ENCODE assay signal across 13 cellular contexts in the genomic region with DNA sequence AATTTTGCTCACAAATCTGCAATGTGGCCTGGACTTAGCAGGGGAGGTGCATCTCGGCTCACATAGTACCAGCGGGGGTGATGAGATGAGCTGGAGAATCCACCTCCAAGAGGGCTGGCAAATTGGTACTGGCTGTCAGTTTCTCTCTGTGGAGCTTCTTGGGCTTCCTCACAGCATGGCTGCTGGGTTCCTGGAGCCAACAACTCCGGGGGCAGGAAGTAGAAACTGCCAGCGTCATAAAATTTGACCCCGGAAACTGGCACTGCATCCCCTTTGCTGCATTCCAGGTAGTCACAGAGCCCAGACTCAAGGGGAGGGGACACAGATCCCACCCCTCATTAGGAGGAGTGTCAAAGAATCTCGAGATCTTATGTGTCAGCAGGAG. TPM values are rescaled to one million over a fixed set of nuclear protein-coding genes. Genes with fewer than 3 reads are reported as not detected.
DNase-seq lines count a peak whose midpoint lies in the region; ATAC-seq and TF ChIP-seq lines count a peak whose summit lies in the region.
"Had no signal": no experiment of that assay in that cellular context is flagged by ENCODE, and none has a peak within 500 bp of the region (broad histone marks: within the 10 kb centered on the region; RNA-seq: fewer than 3 reads in every experiment).

No MANE protein-coding gene starts in this region.

- peaks cover 94 to 100% (median 98%) of the 10 kb centered on the region in 10 experiments for H3K4me1 ChIP-seq in BLaER1 treated with 17β-estradiol and CSF1 and Interleukin-3, amounts not matched to agents 10 nM and 100 nM
- H3K4me1 ChIP-seq in HEK293 (ENCODE audit: control insufficient read depth, insufficient read depth, low read length): no peaks in the 10 kb centered on the region

- ATAC-seq in naive thymus-derived CD8-positive, alpha-beta T cell: no peak
- ATAC-seq in GM21423 (IDR thresholded peaks at IDR 0.05; ENCODE audit: unreplicated experiment): no peak
- ATAC-seq: PC-3 had no signal

- TF ChIP-seq CTCF in HEK293 (tag by site-specific recombination; IDR thresholded peaks at IDR 0.05): no peak
- TF ChIP-seq CTCF in brain microvascular endothelial cell (IDR thresholded peaks at IDR 0.05; ENCODE audit: low read depth, low read length, missing control alignments): no peak

- in situ Hi-C loops in brain microvascular endothelial cell (cut with HindIII; ENCODE audit: low pct_ligation_motif_present, low sequenced_read_pairs): no loop called here

- peak overlapping the region; percentile 49 to 88 (median 70); a peak in 20 of 22 replicates for H3K9ac ChIP-seq in BLaER1 treated with 17β-estradiol and CSF1 and Interleukin-3, amounts not matched to agents 10 nM and 100 nM

- peaks cover 0 to 4% (median 3%) of the 10 kb centered on the region in 3 donors for H3K36me3 Mint-ChIP-seq in naive thymus-derived CD8-positive, alpha-beta T cell

- H3K4me2 ChIP-seq in BLaER1 treated with 17β-estradiol and CSF1 and Interleukin-3, amounts not matched to agents 10 nM and 100 nM: peak overlapping the region; percentile 73 to 92 (median 88)

- peak overlapping the region in 5 of 10 experiments; percentile 2 to 52 (median 20); a peak in 3 of 20 replicates for H3K4me3 ChIP-seq in BLaER1 treated with 17β-estradiol and CSF1 and Interleukin-3, amounts not matched to agents 10 nM and 100 nM
- H3K4me3 ChIP-seq in HEK293 (ENCODE audit: low read depth, low read length): no peak overlapping the region
- H3K4me3 ChIP-seq in brain microvascular endothelial cell (ENCODE audit: low read depth, low read length): no peak overlapping the region
- H3K4me3 ChIP-seq: mucosa of descending colon had no signal

- peaks cover 0 to 6% (median 0%) of the 10 kb centered on the region in 11 experiments; a peak in 1 of 22 replicates for H3K36me3 ChIP-seq in BLaER1 treated with 17β-estradiol and CSF1 and Interleukin-3, amounts not matched to agents 10 nM and 100 nM
- no peaks in the 10 kb centered on the region for H3K36me3 ChIP-seq in HEK293 (ENCODE audit: control insufficient read depth in 2 of 2, insufficient read depth in 1 of 2, low read length in 2 of 2)
- no peaks in the 10 kb centered on the region for H3K36me3 ChIP-seq in brain microvascular endothelial cell (replicated peaks)

- H3K27me3 ChIP-seq in BLaER1 treated with 17β-estradiol and CSF1 and Interleukin-3, amounts not matched to agents 10 nM and 100 nM: no peaks in the 10 kb centered on the region
- no peaks in the 10 kb centered on the region for H3K27me3 ChIP-seq in brain microvascular endothelial cell (replicated peaks)

- peaks cover 5 to 12% (median 10%) of the 10 kb centered on the region in 11 experiments; a peak in 18 of 22 replicates for H3K9me3 ChIP-seq in BLaER1 treated with 17β-estradiol and CSF1 and Interleukin-3, amounts not matched to agents 10 nM and 100 nM (replicated peaks in 1 of 11)
- H3K9me3 ChIP-seq in HEK293 (ENCODE audit: control insufficient read depth, insufficient read depth, low read depth, low read length): no peaks in the 10 kb centered on the region
- H3K9me3 ChIP-seq: mucosa of descending colon had no signal

- H3K27ac ChIP-seq in BLaER1 treated with 17β-estradiol and CSF1 and Interleukin-3, amounts not matched to agents 10 nM and 100 nM: peak overlapping the region; percentile 65 to 98 (median 85)
- no peak overlapping the region for H3K27ac ChIP-seq in HEK293 (ENCODE audit: extremely low read depth, low read depth, low read length)
- peak overlapping the region; percentile 63 for H3K27ac ChIP-seq in adipose tissue (ENCODE audit: low read depth, low read length)
- H3K27ac ChIP-seq in brain microvascular endothelial cell: no peak overlapping the region
- H3K27ac ChIP-seq: C4-2B had no signal

- H4K20me1 ChIP-seq in BLaER1 treated with 17β-estradiol and CSF1 and Interleukin-3, amounts not matched to agents 10 nM and 100 nM: no peaks in the 10 kb centered on the region

- H3K27me3 Mint-ChIP-seq in naive thymus-derived CD8-positive, alpha-beta T cell: no peaks in the 10 kb centered on the region

- H3K27ac Mint-ChIP-seq in naive thymus-derived CD8-positive, alpha-beta T cell: peak overlapping the region; percentile 90 to 99 (median 96)

- 82 to 84% (median 83%) methylated on average over 6 of the region's 6 CpGs for WGBS in adipose tissue, 3 donors

- peaks cover 0 to 9% (median 0%) of the 10 kb centered on the region in 9 donors for H3K9me3 Mint-ChIP-seq in naive thymus-derived CD8-positive, alpha-beta T cell

- peak overlapping the region; percentile 37 to 85 (median 70) for H3K4me3 Mint-ChIP-seq in naive thymus-derived CD8-positive, alpha-beta T cell

- DNase-seq in naive thymus-derived CD8-positive, alpha-beta T cell: peak in 1 of 10 donors; percentile 36
- DNase-seq in brain microvascular endothelial cell (no peak), NCI-H1092 treated with DMSO at 0.1 percent for 48 hours (lab: John Stamatoyannopoulos, UW) (no peak), dermis blood vessel endothelial cell (no peak)
- DNase-seq: NCI-H1417; PC-3; stimulated activated CD4-positive, alpha-beta T cell treated with anti-CD3 and anti-CD28 coated beads, Interleukin-4, amount 100 ng/mL, for 4 hours had no signal

- peaks cover 43 to 85% (median 79%) of the 10 kb centered on the region in 4 donors for H3K4me1 Mint-ChIP-seq in naive thymus-derived CD8-positive, alpha-beta T cell

- CTCF ChIA-PET in HEK293 (lab: Yijun Ruan, JAX): interaction anchor here (0.6 to 4.5 kb wide), 4 partner anchors 12 to 129 kb away, joined by 3 to 29 read pairs (median 3); no protein-coding TSS in a partner anchor

- POLR2A ChIA-PET in HEK293 (lab: Yijun Ruan, JAX): interaction anchor here (0.5 kb wide), 1 partner anchor 40 kb away, joined by 10 read pairs; no protein-coding TSS in a partner anchor
- POLR2A ChIA-PET in naive thymus-derived CD8-positive, alpha-beta T cell (lab: Charles Lee): interaction anchor here (1.6 to 8.7 kb wide), 12 partner anchors 9 to 344 kb away, joined by 3 to 119 read pairs (median 22); partner anchors contain the start of genes CLCN6, MTHFR and TNFRSF1B

TF ChIP-seq in HEK293, 187 proteins besides CTCF, POLR2A, EP300 and RAD21:
- TF ChIP-seq SETDB1 (IDR thresholded peaks at IDR 0.05; ENCODE audit: insufficient read length, low read length): peak; percentile 46
- no peak for TF ChIP-seq ZNF600 (tag by site-specific recombination; IDR thresholded peaks at IDR 0.05)

RNA-seq across cellular contexts. Expression of gene TNFRSF1B, which starts 17.0 kb away (rescaled TPM):
- polyA plus RNA-seq in adipose tissue: 10 to 100 TPM in 2 of 3 donors, 1 to 10 TPM in 1; 5.8 to 44.3 (median 21.4) TPM
- total RNA-seq in naive thymus-derived CD8-positive, alpha-beta T cell: 10 to 100 TPM; 16.5 to 18.4 TPM
- polyA plus RNA-seq in naive thymus-derived CD8-positive, alpha-beta T cell: 10 to 100 TPM; 19.7 to 64.6 (median 21.8) TPM
- 81.3 and 98.3 TPM in 2 replicates for total RNA-seq in dermis blood vessel endothelial cell

Comparison
In these comparisons a context has a peak if more than half of its experiments do, and no peak if none do; other contexts are left out.
1. H3K27ac ChIP-seq: peak in BLaER1 treated with 17β-estradiol and CSF1 and Interleukin-3, amounts not matched to agents 10 nM and 100 nM (11 of 11) and adipose tissue (single experiment); none in HEK293 (single experiment) and brain microvascular endothelial cell (single experiment).